Comparison of ENCODE assay signal across 16 cellular contexts in the genomic region with DNA sequence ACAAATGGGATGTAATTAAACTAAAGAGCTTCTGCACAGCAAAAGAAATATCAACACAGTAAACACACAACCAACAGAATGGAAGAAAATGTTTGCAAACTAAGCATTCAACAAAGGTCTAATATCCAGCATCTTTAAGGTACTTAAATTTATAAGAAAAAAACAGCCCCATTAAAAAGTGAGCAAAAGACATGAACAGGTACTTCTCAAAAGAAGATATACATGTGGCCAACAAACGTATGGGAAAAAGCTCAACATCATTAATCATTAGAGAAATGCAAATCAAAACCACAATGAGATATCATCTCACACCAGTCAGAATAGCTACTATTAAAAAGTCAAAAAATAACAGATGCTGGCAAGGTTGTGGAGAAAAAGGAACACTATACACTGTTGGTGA. TPM values are rescaled to one million over a fixed set of nuclear protein-coding genes. Genes with fewer than 3 reads are reported as not detected.
"Had no signal": no experiment of that assay in that cellular context is flagged by ENCODE, and none has a peak within 500 bp of the region (broad histone marks: within the 10 kb centered on the region; RNA-seq: fewer than 3 reads in every experiment).

No MANE protein-coding gene starts in this region.

RNA-seq across cellular contexts. Expression of a gene that starts 32.6 kb away (rescaled TPM):
- total RNA-seq: activated naive CD4-positive, alpha-beta T cell treated with anti-CD3 and anti-CD28 coated beads for 36 hours; activated naive CD4-positive, alpha-beta T cell treated with anti-CD3 and anti-CD28 coated beads, Interleukin-2, amount 50 U/mL, for 72 hours; activated naive CD8-positive, alpha-beta T cell treated with anti-CD3 and anti-CD28 coated beads for 36 hours; activated naive CD8-positive, alpha-beta T cell treated with anti-CD3 and anti-CD28 coated beads, Interleukin-2, amount 10 ng/mL, durations not matched to agents 7 days and 5 days; activated T-cell treated with anti-CD3 and anti-CD28 coated beads, Interleukin-2, amount 50 U/mL, for 4 hours; activated T-cell treated with anti-CD3 and anti-CD28 coated beads, Interleukin-2, amount 50 U/mL, for 72 hours; activated T-helper 1 cell treated with anti-CD3 and anti-CD28 coated beads, Interleukin-12 subunit alpha, Interleukin-12 subunit beta, Interleukin-2, Interleukin-4 antibody, amounts not matched to agents 30 ng/mL and 10 ng/mL and 1 ng/mL, durations not matched to agents 14 hours and 24 hours and 36 hours; activated T-helper 17 cell treated with anti-CD3 and anti-CD28 coated beads, Interleukin-2, amount 50 U/mL, for 72 hours; activated T-helper 2 cell treated with anti-CD3 and anti-CD28 coated beads, Interferon-gamma antibody, Interleukin-2, Interleukin-4, amounts not matched to agents 10 μg/mL and 5 μg/mL and 100 μg/mL, durations not matched to agents 14 hours and 24 hours and 36 hours; aorta; ascending aorta; body of pancreas; breast epithelium; bronchial epithelial cell; cardiac muscle cell; cerebellum had no signal
